8 cellular contexts compared by ENCODE assay signal in genomic region chr7:91940171-91940570, GRCh38. TPM values are rescaled to one million over a fixed set of nuclear protein-coding genes. Genes with fewer than 3 reads are reported as not detected.
A peak's percentile ranks its signal among the peaks of the same experiment; 100 is the strongest.
DNase-seq lines count a peak whose midpoint lies in the region; ATAC-seq, FAIRE-seq and TF ChIP-seq lines count a peak whose summit lies in the region.

No MANE protein-coding gene starts in this region.

- H3K4me1 Mint-ChIP-seq in astrocyte (ENCODE audit: low read depth, unreplicated experiment), result peaks cover 11% of the 10 kb centered on the region

- peaks cover 51% of the 10 kb centered on the region for H3K79me2 ChIP-seq in astrocyte (ENCODE audit: insufficient read depth, low read length)

- FAIRE-seq in A549 (lab: Jason Lieb, UNC), result no peak
- FAIRE-seq in astrocyte (lab: Jason Lieb, UNC), result no peak

- H3K4me2 ChIP-seq in A549 (peak overlapping the region; percentile 80), astrocyte (ENCODE audit: low read length) (peak overlapping the region; percentile 97)

- H3K27me3 Mint-ChIP-seq in astrocyte (ENCODE audit: low read depth, unreplicated experiment), result no peaks in the 10 kb centered on the region

- CTCF ChIA-PET in A549 (lab: Yijun Ruan, JAX), result interaction anchor here (0.6 to 2.0 kb wide), 5 partner anchors 9 to 493 kb away, joined by 3 to 6 read pairs (median 3); partner anchors contain the start of gene MTERF1

- peak overlapping the region; percentile 93 for H3K4me3 Mint-ChIP-seq in astrocyte (ENCODE audit: unreplicated experiment)

- peak; percentile 51 to 54 for ATAC-seq in A549
- ATAC-seq in HG03135 (IDR thresholded peaks at IDR 0.05; ENCODE audit: unreplicated experiment), result peak; percentile 21
- no peak for ATAC-seq in HG03469 (IDR thresholded peaks at IDR 0.05; ENCODE audit: unreplicated experiment)

- TF ChIP-seq EP300 in A549 (IDR thresholded peaks at IDR 0.05) (no peak), sigmoid colon (IDR thresholded peaks at IDR 0.05) (no peak)

- WGBS in A549 (ENCODE audit: missing lambda C conversion rate), result 2% methylated on average over 12 of the region's 12 CpGs
- WGBS in iPS DF 6.9 (ENCODE audit: insufficient coverage, insufficient read length), result no CpG with 5 or more reads among the region's 12 CpGs
- WGBS in sigmoid colon, 2 donors, result 0% methylated on average over 12 of the region's 12 CpGs

- H3K27ac ChIP-seq in A549, result peak overlapping the region; percentile 91 to 92
- peak overlapping the region; percentile 94 for H3K27ac ChIP-seq in astrocyte (ENCODE audit: low read depth, low read length)
- no peak overlapping the region for H3K27ac ChIP-seq in iPS DF 6.9 (ENCODE audit: low read length)
- H3K27ac ChIP-seq in sigmoid colon, result peak overlapping the region; percentile 93 to 96 (median 94)

- H2AFZ ChIP-seq in astrocyte (ENCODE audit: low read depth, low read length), result peak overlapping the region; percentile 94

- H3K36me3 Mint-ChIP-seq in astrocyte (ENCODE audit: low read depth, unreplicated experiment), result no peaks in the 10 kb centered on the region

- no peak for TF ChIP-seq RAD21 in A549 (conservative IDR thresholded peaks at IDR 0.05 in 1 of 2, IDR thresholded peaks at IDR 0.05 in 1 of 2)

- peak overlapping the region; percentile 64 for H3K27ac Mint-ChIP-seq in astrocyte (ENCODE audit: unreplicated experiment)

- H3K9me3 Mint-ChIP-seq in astrocyte (ENCODE audit: unreplicated experiment), result no peaks in the 10 kb centered on the region

- POLR2A ChIA-PET in A549 (lab: Yijun Ruan, JAX), result interaction anchor here (0.6 to 1.6 kb wide), 4 partner anchors 38 to 641 kb away, joined by 3 to 6 read pairs (median 4); partner anchors contain the start of genes GATAD1 and MTERF1

- H3K36me3 ChIP-seq in astrocyte (ENCODE audit: insufficient read depth, low read length), result no peaks in the 10 kb centered on the region
- no peaks in the 10 kb centered on the region for H3K36me3 ChIP-seq in iPS DF 6.9 (ENCODE audit: control insufficient read depth, insufficient read depth, low read length)
- no peaks in the 10 kb centered on the region for H3K36me3 ChIP-seq in sigmoid colon

- no peak for TF ChIP-seq CTCF in A549 (IDR thresholded peaks at IDR 0.05)
- TF ChIP-seq CTCF in GM12865 (IDR thresholded peaks at IDR 0.05; ENCODE audit: insufficient read depth, low read depth, low read length, missing control alignments), result no peak
- TF ChIP-seq CTCF in astrocyte (IDR thresholded peaks at IDR 0.05; ENCODE audit: insufficient read depth, low read depth, low read length), result no peak
- TF ChIP-seq CTCF in sigmoid colon (IDR thresholded peaks at IDR 0.05), result no peak

- H4K20me1 ChIP-seq in astrocyte (ENCODE audit: insufficient read depth, low read length), result peaks cover 21% of the 10 kb centered on the region

- no peaks in the 10 kb centered on the region for H3K27me3 ChIP-seq in astrocyte (ENCODE audit: insufficient read depth, low read length)
- peaks cover 7% of the 10 kb centered on the region; the same call in 1 of the 2 replicates for H3K27me3 ChIP-seq in iPS DF 6.9 (ENCODE audit: control insufficient read depth, insufficient read depth, low read length)
- H3K27me3 ChIP-seq in sigmoid colon, result no peaks in the 10 kb centered on the region

- no peak for TF ChIP-seq POLR2A in A549 (IDR thresholded peaks at IDR 0.05; ENCODE audit: low read length)
- TF ChIP-seq POLR2A in sigmoid colon (IDR thresholded peaks at IDR 0.05), result no peak

- intact Hi-C loops in sigmoid colon (cut with DNase I), result loop anchor here (1.0 kb wide), 1 partner anchor 60 kb away; the partner anchor contains the start of gene MTERF1

- peak overlapping the region; percentile 97 for H3K4me3 ChIP-seq in A549
- H3K4me3 ChIP-seq in GM12865 (ENCODE audit: low read depth, low read length), result peak overlapping the region; percentile 99
- H3K4me3 ChIP-seq in astrocyte (ENCODE audit: insufficient read depth, low read depth, low read length), result peak overlapping the region; percentile 97
- peak overlapping the region; percentile 75; the same call in 1 of the 2 replicates for H3K4me3 ChIP-seq in iPS DF 6.9 (ENCODE audit: low read length)
- H3K4me3 ChIP-seq in sigmoid colon, result peak overlapping the region; percentile 71 to 93 (median 82)

- H3K9me3 ChIP-seq in A549 (no peaks in the 10 kb centered on the region), astrocyte (ENCODE audit: insufficient read depth, low read depth, low read length) (no peaks in the 10 kb centered on the region), iPS DF 6.9 (ENCODE audit: control insufficient read depth, insufficient read depth, low read length) (no peaks in the 10 kb centered on the region), sigmoid colon (no peaks in the 10 kb centered on the region)

- H3K4me1 ChIP-seq in A549 (peaks cover 17% of the 10 kb centered on the region), astrocyte (ENCODE audit: insufficient read depth, low read length) (peaks cover 5% of the 10 kb centered on the region), iPS DF 6.9 (ENCODE audit: control insufficient read depth, insufficient read depth, low read length) (no peaks in the 10 kb centered on the region), sigmoid colon (peaks cover 0 to 28% (median 23%) of the 10 kb centered on the region in 4 donors)

- DNase-seq in A549 (ENCODE audit: low read depth in 1 of 2, low spot score in 1 of 2) (peak; percentile 16 to 37), GM12865 (ENCODE audit: low read depth) (peak; percentile 37), OCI-M1 (lab: John Stamatoyannopoulos, UW) (peak; percentile 100), astrocyte (ENCODE audit: low read depth) (no peak), iPS DF 6.9 (ENCODE audit: low read depth, low spot score) (no peak), sigmoid colon (no peak)

- peak overlapping the region; percentile 97 for H3K9ac ChIP-seq in astrocyte (ENCODE audit: low read length)

TF ChIP-seq in A549, 52 proteins besides CTCF, POLR2A, EP300 and RAD21:
- TF ChIP-seq JUN (IDR thresholded peaks at IDR 0.05), result no peak
- TF ChIP-seq RARB (CRISPR knock-in tag; IDR thresholded peaks at IDR 0.05), result no peak
- TF ChIP-seq FOSB (CRISPR knock-in tag; IDR thresholded peaks at IDR 0.05), result no peak
- TF ChIP-seq, protein P1, sequence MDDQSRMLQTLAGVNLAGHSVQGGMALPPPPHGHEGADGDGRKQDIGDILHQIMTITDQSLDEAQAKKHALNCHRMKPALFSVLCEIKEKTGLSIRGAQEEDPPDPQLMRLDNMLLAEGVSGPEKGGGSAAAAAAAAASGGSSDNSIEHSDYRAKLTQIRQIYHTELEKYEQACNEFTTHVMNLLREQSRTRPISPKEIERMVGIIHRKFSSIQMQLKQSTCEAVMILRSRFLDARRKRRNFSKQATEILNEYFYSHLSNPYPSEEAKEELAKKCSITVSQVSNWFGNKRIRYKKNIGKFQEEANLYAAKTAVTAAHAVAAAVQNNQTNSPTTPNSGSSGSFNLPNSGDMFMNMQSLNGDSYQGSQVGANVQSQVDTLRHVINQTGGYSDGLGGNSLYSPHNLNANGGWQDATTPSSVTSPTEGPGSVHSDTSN (IDR thresholded peaks at IDR 0.05), result no peak
- no peak for TF ChIP-seq CBX2 (IDR thresholded peaks at IDR 0.05; ENCODE audit: borderline replicate concordance, low read depth)
- no peak for TF ChIP-seq ZC3H11A (IDR thresholded peaks at IDR 0.05)
- TF ChIP-seq HOXB13 (CRISPR knock-in tag; IDR thresholded peaks at IDR 0.05; ENCODE audit: low read depth), result no peak
- TF ChIP-seq KDM5A (IDR thresholded peaks at IDR 0.05), result no peak
- TF ChIP-seq FOXS1 (CRISPR knock-in tag; IDR thresholded peaks at IDR 0.05), result no peak
- no peak for TF ChIP-seq USF2 (IDR thresholded peaks at IDR 0.05)
- no peak for TF ChIP-seq EHMT2 (IDR thresholded peaks at IDR 0.05; ENCODE audit: low read depth)
- TF ChIP-seq CBX8 (IDR thresholded peaks at IDR 0.05), result no peak
TF ChIP-seq in A549: peak in this region for 0.

RNA-seq across cellular contexts. Expression of gene AKAP9, which starts 0.5 kb away (rescaled TPM):
- polyA plus RNA-seq in A549 (2011; rRNA removed), result 23.0 and 32.3 TPM in 2 replicates
- 3.4 and 3.6 TPM in 2 replicates for polyA plus RNA-seq in A549 (2012; cell fraction: cytosol; rRNA removed)
- polyA plus RNA-seq in A549 (2012; cell fraction: nucleus; rRNA removed), result 7.7 and 11.0 TPM in 2 replicates
- 11.7 to 12.8 TPM (median 11.7 TPM) in 3 replicates for polyA plus RNA-seq in A549 (2017; fragmentation: RNase III; extraction: RNeasy Plus Mini Kit Qiagen cat#74134 plus additional on column Dnase treatment)
- 17.8 and 19.5 TPM in 2 replicates for polyA minus RNA-seq in A549 (2011; rRNA and poly(A)+ RNA removed)
- total RNA-seq in astrocyte, result 51.6 and 55.6 TPM in 2 replicates
- total RNA-seq in sigmoid colon, result 10 to 100 TPM; 48.1 to 78.7 (median 59.3) TPM
- polyA plus RNA-seq in sigmoid colon, result 10 to 100 TPM; 34.0 to 90.9 (median 75.1) TPM

RNA-seq across cellular contexts. Expression of gene MTERF1, which starts 59.7 kb away (rescaled TPM):
- polyA plus RNA-seq in A549 (2011; rRNA removed), result 16.4 and 20.1 TPM in 2 replicates
- polyA plus RNA-seq in A549 (2012; cell fraction: cytosol; rRNA removed), result 3.9 and 4.3 TPM in 2 replicates
- polyA plus RNA-seq in A549 (2012; cell fraction: nucleus; rRNA removed), result 2.4 and 2.5 TPM in 2 replicates
- polyA plus RNA-seq in A549 (2017; fragmentation: RNase III; extraction: RNeasy Plus Mini Kit Qiagen cat#74134 plus additional on column Dnase treatment), result 12.8 to 14.4 TPM (median 14.4 TPM) in 3 replicates
- 4.8 and 8.7 TPM in 2 replicates for polyA minus RNA-seq in A549 (2011; rRNA and poly(A)+ RNA removed)
- 10.9 and 12.3 TPM in 2 replicates for total RNA-seq in astrocyte
- 10 to 100 TPM in 1 of 4 donors, 1 to 10 TPM in 3; 8.3 to 11.4 (median 9.1) TPM for total RNA-seq in sigmoid colon
- polyA plus RNA-seq in sigmoid colon, result 10 to 100 TPM in 1 of 3 donors, 1 to 10 TPM in 2; 6.6 to 11.6 (median 9.8) TPM

Comparison
In these comparisons a context has a peak if more than half of its experiments do, and no peak if none do; other contexts are left out.
1. DNase-seq: peak in A549 (2 of 2), GM12865 (single experiment) and OCI-M1 (single experiment); none in astrocyte (single experiment), iPS DF 6.9 (single experiment) and sigmoid colon (single experiment).
2. Peak in every context shown above with its lines, with median percentiles within 50 percentile points of each other: H3K4me3 ChIP-seq.